ENCODE assay signal across 14 cellular contexts in genomic region chr3:115469649-115470048, GRCh38.
DNase-seq lines count a peak whose midpoint lies in the region; ATAC-seq and TF ChIP-seq lines count a peak whose summit lies in the region.
"Had no signal": no experiment of that assay in that cellular context is flagged by ENCODE, and none has a peak within 500 bp of the region (broad histone marks: within the 10 kb centered on the region; RNA-seq: fewer than 3 reads in every experiment).

No MANE protein-coding gene starts in this region.

- CTCF ChIA-PET in activated CD4-positive, alpha-beta memory T cell treated with anti-CD3 and anti-CD28 coated beads, Interleukin-2, amount 10 ng/mL, durations not matched to agents 7 days and 5 days (lab: Charles Lee), result no interaction called here

- intact Hi-C loops in mucosa of descending colon (cut with DNase I, micrococcal nuclease), result no loop called here

- H3K27me3 Mint-ChIP-seq in activated CD4-positive, alpha-beta memory T cell treated with anti-CD3 and anti-CD28 coated beads, Interleukin-2, amount 10 ng/mL, durations not matched to agents 7 days and 5 days, result peaks cover 6% of the 10 kb centered on the region
- H3K27me3 Mint-ChIP-seq: CD4-positive, CD25-positive, alpha-beta regulatory T cell had no signal

- H3K4me3 ChIP-seq in HFF-Myc (replicated peaks; ENCODE audit: low read depth, low read length) (no peak overlapping the region), endocrine pancreas (ENCODE audit: control insufficient read depth, insufficient read depth, low read length) (peak overlapping the region; percentile 32), mucosa of descending colon (no peak overlapping the region)
- H3K4me3 ChIP-seq: cardiac muscle cell, Peyer's patch had no signal

- H3K4me1 Mint-ChIP-seq in activated CD4-positive, alpha-beta memory T cell treated with anti-CD3 and anti-CD28 coated beads, Interleukin-2, amount 10 ng/mL, durations not matched to agents 7 days and 5 days, result no peaks in the 10 kb centered on the region
- H3K4me1 Mint-ChIP-seq: CD4-positive, CD25-positive, alpha-beta regulatory T cell had no signal

- H3K9me3 Mint-ChIP-seq in activated CD4-positive, alpha-beta memory T cell treated with anti-CD3 and anti-CD28 coated beads, Interleukin-2, amount 10 ng/mL, durations not matched to agents 7 days and 5 days, result no peaks in the 10 kb centered on the region

- H3K36me3 ChIP-seq in endocrine pancreas (ENCODE audit: control insufficient read depth, insufficient read depth, low read length) (no peaks in the 10 kb centered on the region), mucosa of descending colon (ENCODE audit: low read depth) (no peaks in the 10 kb centered on the region)
- H3K36me3 ChIP-seq: cardiac muscle cell, Peyer's patch, WERI-Rb-1 had no signal

- H3K9me3 ChIP-seq in endocrine pancreas (ENCODE audit: control insufficient read depth, low read length), result no peaks in the 10 kb centered on the region
- no peaks in the 10 kb centered on the region for H3K9me3 ChIP-seq in mucosa of descending colon
- H3K9me3 ChIP-seq: Peyer's patch had no signal

- no peak overlapping the region for H3K27ac Mint-ChIP-seq in activated CD4-positive, alpha-beta memory T cell treated with anti-CD3 and anti-CD28 coated beads, Interleukin-2, amount 10 ng/mL, durations not matched to agents 7 days and 5 days
- H3K27ac Mint-ChIP-seq: CD4-positive, CD25-positive, alpha-beta regulatory T cell had no signal

- H3K4me3 Mint-ChIP-seq in activated CD4-positive, alpha-beta memory T cell treated with anti-CD3 and anti-CD28 coated beads, Interleukin-2, amount 10 ng/mL, durations not matched to agents 7 days and 5 days, result no peak overlapping the region
- H3K4me3 Mint-ChIP-seq: CD4-positive, CD25-positive, alpha-beta regulatory T cell had no signal

- H3K36me3 Mint-ChIP-seq in activated CD4-positive, alpha-beta memory T cell treated with anti-CD3 and anti-CD28 coated beads, Interleukin-2, amount 10 ng/mL, durations not matched to agents 7 days and 5 days (ENCODE audit: low read depth), result no peaks in the 10 kb centered on the region
- H3K36me3 Mint-ChIP-seq: CD4-positive, CD25-positive, alpha-beta regulatory T cell had no signal

- H3K4me1 ChIP-seq in endocrine pancreas (ENCODE audit: control insufficient read depth, insufficient read depth, low read length), result peaks cover 6% of the 10 kb centered on the region
- H3K4me1 ChIP-seq in mucosa of descending colon (ENCODE audit: low read depth), result no peaks in the 10 kb centered on the region
- H3K4me1 ChIP-seq: Peyer's patch had no signal

- POLR2A ChIA-PET in activated CD4-positive, alpha-beta memory T cell treated with anti-CD3 and anti-CD28 coated beads, Interleukin-2, amount 10 ng/mL, durations not matched to agents 7 days and 5 days (lab: Charles Lee), result no interaction called here

- DNase-seq in HFF-Myc (ENCODE audit: extremely low read depth, low read depth) (peak; percentile 27), NCI-H1417 (lab: John Stamatoyannopoulos, UW) (peak in 2 of 3 experiments; percentile 57 to 88), mucosa of descending colon (no peak), foreskin melanocyte (no peak), HPDE6-E6E7 (ENCODE audit: extremely low spot score) (no peak)
- DNase-seq in activated CD4-positive, alpha-beta memory T cell treated with anti-CD3 and anti-CD28 coated beads, Interleukin-2, amount 10 ng/mL, durations not matched to agents 7 days and 5 days, result no peak
- DNase-seq: CD4-positive, CD25-positive, alpha-beta regulatory T cell; occipital lobe; Peyer's patch; stimulated activated CD4-positive, alpha-beta T cell treated with anti-CD3 and anti-CD28 coated beads, Interleukin-2, amount 100 ng/mL, for 24 hours; WERI-Rb-1 had no signal

- ATAC-seq in GM18498 (IDR thresholded peaks at IDR 0.05; ENCODE audit: unreplicated experiment), result peak; percentile 69
- no peak for ATAC-seq in mucosa of descending colon

- no peak overlapping the region for H3K9ac ChIP-seq in endocrine pancreas (ENCODE audit: control insufficient read depth, insufficient read depth, low read length)

- no peaks in the 10 kb centered on the region for H3K27me3 ChIP-seq in endocrine pancreas (ENCODE audit: control insufficient read depth, insufficient read depth, low read length)
- H3K27me3 ChIP-seq: cardiac muscle cell, Peyer's patch had no signal

- TF ChIP-seq CTCF in HFF-Myc (IDR thresholded peaks at IDR 0.05; ENCODE audit: low read depth, low read length, missing control alignments) (no peak), mucosa of descending colon (IDR thresholded peaks at IDR 0.05) (no peak)

Comparison
In these comparisons a context has a peak if more than half of its experiments do, and no peak if none do; other contexts are left out.
1. DNase-seq: peak in HFF-Myc (single experiment) and NCI-H1417 (2 of 3); none in mucosa of descending colon (0 of 3), foreskin melanocyte (single experiment), HPDE6-E6E7 (single experiment) and activated CD4-positive, alpha-beta memory T cell treated with anti-CD3 and anti-CD28 coated beads, Interleukin-2, amount 10 ng/mL, durations not matched to agents 7 days and 5 days (single experiment).